In genomic region chr11:71787824-71788454, GRCh38 we compare ENCODE assay signal across 1 cellular context.
TF ChIP-seq lines count a peak whose summit lies in the region.

No MANE protein-coding gene starts in this region.

TF ChIP-seq in H1, 55 proteins besides CTCF, POLR2A, EP300 and RAD21:
- TF ChIP-seq KDM4A (IDR thresholded peaks at IDR 0.05; ENCODE audit: low read depth, low read length, severe bottlenecking) (peak; percentile 23), ASH2L (IDR thresholded peaks at IDR 0.05; ENCODE audit: low read length) (peak; percentile 39), PHF8 (conservative IDR thresholded peaks at IDR 0.05; ENCODE audit: low read depth, low read length) (0 out of 2 replicates have a peak, but pooled peaks have one; percentile 5)
